11 cellular contexts compared by ENCODE assay signal in genomic region chr19:1245884-1246816, GRCh38. TPM values are rescaled to one million over a fixed set of nuclear protein-coding genes. Genes with fewer than 3 reads are reported as not detected.
DNase-seq lines count a peak whose midpoint lies in the region; ATAC-seq and TF ChIP-seq lines count a peak whose summit lies in the region.
"Had no signal": no experiment of that assay in that cellular context is flagged by ENCODE, and none has a peak within 500 bp of the region (broad histone marks: within the 10 kb centered on the region; RNA-seq: fewer than 3 reads in every experiment).

No MANE protein-coding gene starts in this region.

- H3K4me1 Mint-ChIP-seq in activated T-helper 2 cell treated with anti-CD3 and anti-CD28 coated beads, Interferon-gamma antibody, Interleukin-2, Interleukin-4, amounts not matched to agents 10 μg/mL and 5 μg/mL and 100 μg/mL, durations not matched to agents 14 hours and 24 hours and 36 hours (ENCODE audit: low read depth) = peaks cover 9% of the 10 kb centered on the region
- H3K4me1 Mint-ChIP-seq in MCF 10A (ENCODE audit: insufficient read depth, unreplicated experiment) = peaks cover 10% of the 10 kb centered on the region
- H3K4me1 Mint-ChIP-seq in stimulated activated memory B cell treated with anti-CD40 and anti-IgM and Interleukin-4, amounts not matched to agents 10 μg/mL and 1 μg/mL and 100 μg/mL, for 72 hours = peaks cover 35% of the 10 kb centered on the region

- H3K4me3 Mint-ChIP-seq in activated T-helper 2 cell treated with anti-CD3 and anti-CD28 coated beads, Interferon-gamma antibody, Interleukin-2, Interleukin-4, amounts not matched to agents 10 μg/mL and 5 μg/mL and 100 μg/mL, durations not matched to agents 14 hours and 24 hours and 36 hours (ENCODE audit: low read depth) = peak overlapping the region; percentile 21
- no peak overlapping the region for H3K4me3 Mint-ChIP-seq in MCF 10A (ENCODE audit: unreplicated experiment)
- H3K4me3 Mint-ChIP-seq in stimulated activated memory B cell treated with anti-CD40 and anti-IgM and Interleukin-4, amounts not matched to agents 10 μg/mL and 1 μg/mL and 100 μg/mL, for 72 hours = no peak overlapping the region

- CTCF ChIA-PET in MCF 10A (lab: Yijun Ruan, JAX) = interaction anchor here (0.6 to 4.7 kb wide), 5 partner anchors 12 to 691 kb away, joined by 3 to 144 read pairs (median 3); partner anchors contain the start of gene CIRBP

- H3K4me3 ChIP-seq in stomach = peak overlapping the region in 1 of 4 donors; percentile 84
- H3K4me3 ChIP-seq: GM12878 had no signal

- ATAC-seq in stimulated activated memory B cell treated with anti-CD40 and anti-IgM and Interleukin-4, amounts not matched to agents 10 μg/mL and 1 μg/mL and 100 μg/mL, for 72 hours = no peak
- ATAC-seq: GM12878 had no signal

- peak overlapping the region; percentile 13 to 100 (median 95) for H3K27ac ChIP-seq in stomach

- peaks cover 0 to 14% (median 7%) of the 10 kb centered on the region in 4 donors for H3K36me3 ChIP-seq in stomach

- TF ChIP-seq CTCF in stomach (IDR thresholded peaks at IDR 0.05) (no peak), MCF 10A (IDR thresholded peaks at IDR 0.05; ENCODE audit: unreplicated experiment) (no peak)

- intact Hi-C loops in activated T-helper 2 cell treated with anti-CD3 and anti-CD28 coated beads, Interferon-gamma antibody, Interleukin-2, Interleukin-4, amounts not matched to agents 10 μg/mL and 5 μg/mL and 100 μg/mL, durations not matched to agents 14 hours and 24 hours and 36 hours (cut with micrococcal nuclease) = loop anchor here (10.0 kb wide), 1 partner anchor 159 kb away; the partner anchor contains the start of genes DAZAP1 and GAMT
- intact Hi-C loops in stomach (cut with DNase I; ENCODE audit: low total_unique reads) = loop anchor here (2.0 kb wide), 1 partner anchor 21 kb away; no protein-coding TSS in a partner anchor
- intact Hi-C loops in MCF 10A (cut with micrococcal nuclease) = no loop called here

- no peaks in the 10 kb centered on the region for H3K9me3 Mint-ChIP-seq in activated T-helper 2 cell treated with anti-CD3 and anti-CD28 coated beads, Interferon-gamma antibody, Interleukin-2, Interleukin-4, amounts not matched to agents 10 μg/mL and 5 μg/mL and 100 μg/mL, durations not matched to agents 14 hours and 24 hours and 36 hours
- H3K9me3 Mint-ChIP-seq in MCF 10A (ENCODE audit: unreplicated experiment) = no peaks in the 10 kb centered on the region
- H3K9me3 Mint-ChIP-seq in stimulated activated memory B cell treated with anti-CD40 and anti-IgM and Interleukin-4, amounts not matched to agents 10 μg/mL and 1 μg/mL and 100 μg/mL, for 72 hours = no peaks in the 10 kb centered on the region

- DNase-seq in DMS53 (lab: John Stamatoyannopoulos, UW) (peak; percentile 38), DMS53 treated with DMSO at 0.1 percent for 48 hours (lab: John Stamatoyannopoulos, UW; ENCODE audit: unreplicated experiment) (no peak), left kidney (ENCODE audit: low read depth, low spot score) (peak; percentile 88), stomach (peak; percentile 69), dedifferentiated amniotic fluid mesenchymal stem cell (ENCODE audit: extremely low spot score) (no peak), MCF 10A (ENCODE audit: unreplicated experiment) (no peak)
- no peak for DNase-seq in activated T-helper 2 cell treated with anti-CD3 and anti-CD28 coated beads, Interferon-gamma antibody, Interleukin-2, Interleukin-4, amounts not matched to agents 10 μg/mL and 5 μg/mL and 100 μg/mL, durations not matched to agents 14 hours and 24 hours and 36 hours (ENCODE audit: low spot score)
- DNase-seq: foreskin melanocyte, NCI-H2171 treated with DMSO at 0.1 percent for 48 hours had no signal

- TF ChIP-seq EP300 in stomach (IDR thresholded peaks at IDR 0.05) = peak; percentile 80

- no peaks in the 10 kb centered on the region for H3K9me3 ChIP-seq in stomach

- BruUV-seq in MCF 10A (replicated peaks; lab: Mats Ljungman, UMichigan) = no TSS peak

- POLR2A ChIA-PET in MCF 10A (lab: Yijun Ruan, JAX) = interaction anchor here (0.6 to 8.2 kb wide), 3 partner anchors 21 to 143 kb away, joined by 3 to 240 read pairs (median 3); partner anchors contain the start of gene CIRBP

- WGBS in stomach, 5 donors = 50 to 63% (median 55%) methylated on average over 16 to 24 of the region's 24 CpGs

- peaks cover 10% of the 10 kb centered on the region for H3K36me3 Mint-ChIP-seq in activated T-helper 2 cell treated with anti-CD3 and anti-CD28 coated beads, Interferon-gamma antibody, Interleukin-2, Interleukin-4, amounts not matched to agents 10 μg/mL and 5 μg/mL and 100 μg/mL, durations not matched to agents 14 hours and 24 hours and 36 hours (ENCODE audit: low read depth)
- H3K36me3 Mint-ChIP-seq in MCF 10A (ENCODE audit: insufficient read depth, unreplicated experiment) = peaks cover 29% of the 10 kb centered on the region
- H3K36me3 Mint-ChIP-seq in stimulated activated memory B cell treated with anti-CD40 and anti-IgM and Interleukin-4, amounts not matched to agents 10 μg/mL and 1 μg/mL and 100 μg/mL, for 72 hours = peaks cover 2% of the 10 kb centered on the region

- peaks cover 58 to 69% (median 67%) of the 10 kb centered on the region in 4 donors for H3K4me1 ChIP-seq in stomach

- TF ChIP-seq POLR2A in stomach (IDR thresholded peaks at IDR 0.05) = no peak

- no peaks in the 10 kb centered on the region for H3K27me3 ChIP-seq in stomach

- H3K27me3 Mint-ChIP-seq in activated T-helper 2 cell treated with anti-CD3 and anti-CD28 coated beads, Interferon-gamma antibody, Interleukin-2, Interleukin-4, amounts not matched to agents 10 μg/mL and 5 μg/mL and 100 μg/mL, durations not matched to agents 14 hours and 24 hours and 36 hours (ENCODE audit: low read depth) = no peaks in the 10 kb centered on the region
- no peaks in the 10 kb centered on the region for H3K27me3 Mint-ChIP-seq in MCF 10A (ENCODE audit: insufficient read depth, unreplicated experiment)
- H3K27me3 Mint-ChIP-seq in stimulated activated memory B cell treated with anti-CD40 and anti-IgM and Interleukin-4, amounts not matched to agents 10 μg/mL and 1 μg/mL and 100 μg/mL, for 72 hours = no peaks in the 10 kb centered on the region

- H3K27ac Mint-ChIP-seq in activated T-helper 2 cell treated with anti-CD3 and anti-CD28 coated beads, Interferon-gamma antibody, Interleukin-2, Interleukin-4, amounts not matched to agents 10 μg/mL and 5 μg/mL and 100 μg/mL, durations not matched to agents 14 hours and 24 hours and 36 hours = peak overlapping the region; percentile 42
- H3K27ac Mint-ChIP-seq in MCF 10A (ENCODE audit: low read depth, unreplicated experiment) = no peak overlapping the region
- no peak overlapping the region for H3K27ac Mint-ChIP-seq in stimulated activated memory B cell treated with anti-CD40 and anti-IgM and Interleukin-4, amounts not matched to agents 10 μg/mL and 1 μg/mL and 100 μg/mL, for 72 hours

RNA-seq across cellular contexts. Expression of gene MIDN, which starts 2.2 kb away (rescaled TPM):
- 84.7 and 85.4 TPM in 2 replicates for total RNA-seq in activated T-helper 2 cell treated with anti-CD3 and anti-CD28 coated beads, Interferon-gamma antibody, Interleukin-2, Interleukin-4, amounts not matched to agents 10 μg/mL and 5 μg/mL and 100 μg/mL, durations not matched to agents 14 hours and 24 hours and 36 hours
- total RNA-seq in stomach (100 to 1,000 TPM in 1 of 5 donors, 10 to 100 TPM in 4; 31.6 to 118 (median 54.6) TPM), MCF 10A (2022) (73.6 and 96.9 TPM in 2 replicates)
- polyA plus RNA-seq in stomach = 10 to 100 TPM; 17.0 to 29.2 (median 21.0) TPM

RNA-seq across cellular contexts. Expression of gene ATP5F1D, which starts 4.6 kb away (rescaled TPM):
- total RNA-seq in activated T-helper 2 cell treated with anti-CD3 and anti-CD28 coated beads, Interferon-gamma antibody, Interleukin-2, Interleukin-4, amounts not matched to agents 10 μg/mL and 5 μg/mL and 100 μg/mL, durations not matched to agents 14 hours and 24 hours and 36 hours = 233 and 240 TPM in 2 replicates
- total RNA-seq in stomach = 100 to 1,000 TPM in 2 of 5 donors, 10 to 100 TPM in 3; 26.4 to 905 (median 37.9) TPM
- polyA plus RNA-seq in stomach = 100 to 1,000 TPM; 355 to 508 (median 358) TPM
- total RNA-seq in MCF 10A (2022) = 256 and 258 TPM in 2 replicates

RNA-seq across cellular contexts. Expression of gene CBARP, which starts 8.3 kb away (rescaled TPM):
- total RNA-seq in activated T-helper 2 cell treated with anti-CD3 and anti-CD28 coated beads, Interferon-gamma antibody, Interleukin-2, Interleukin-4, amounts not matched to agents 10 μg/mL and 5 μg/mL and 100 μg/mL, durations not matched to agents 14 hours and 24 hours and 36 hours = 3.5 and 3.7 TPM in 2 replicates
- total RNA-seq in stomach (1 to 10 TPM in 2 of 5 donors, not detected in 3; 1.3 to 8.9 TPM), MCF 10A (2022) (7.0 and 8.2 TPM in 2 replicates)
- under 1 TPM in 2 of 3 donors, not detected in 1; 0.19 to 0.28 TPM for polyA plus RNA-seq in stomach

RNA-seq across cellular contexts. Expression of gene CIRBP, which starts 23.0 kb away (rescaled TPM):
- total RNA-seq in activated T-helper 2 cell treated with anti-CD3 and anti-CD28 coated beads, Interferon-gamma antibody, Interleukin-2, Interleukin-4, amounts not matched to agents 10 μg/mL and 5 μg/mL and 100 μg/mL, durations not matched to agents 14 hours and 24 hours and 36 hours = 214 and 226 TPM in 2 replicates
- total RNA-seq in stomach = 100 to 1,000 TPM; 250 to 520 (median 327) TPM
- 100 to 1,000 TPM; 307 to 686 (median 385) TPM for polyA plus RNA-seq in stomach
- total RNA-seq in MCF 10A (2022) = 316 and 362 TPM in 2 replicates

RNA-seq across cellular contexts. Expression of gene FAM174C, which starts 29.2 kb away (rescaled TPM):
- total RNA-seq in activated T-helper 2 cell treated with anti-CD3 and anti-CD28 coated beads, Interferon-gamma antibody, Interleukin-2, Interleukin-4, amounts not matched to agents 10 μg/mL and 5 μg/mL and 100 μg/mL, durations not matched to agents 14 hours and 24 hours and 36 hours = 91.7 and 99.4 TPM in 2 replicates
- total RNA-seq in stomach (100 to 1,000 TPM in 2 of 5 donors, 10 to 100 TPM in 2, 1 to 10 TPM in 1; 6.2 to 240 (median 23.7) TPM), MCF 10A (2022) (71.0 and 85.2 TPM in 2 replicates)
- 100 to 1,000 TPM in 1 of 3 donors, 10 to 100 TPM in 2; 75.8 to 102 (median 80.3) TPM for polyA plus RNA-seq in stomach

Comparison
In these comparisons a context has a peak if more than half of its experiments do, and no peak if none do; other contexts are left out.
1. DNase-seq: peak in DMS53 (single experiment), left kidney (single experiment) and stomach (single experiment); none in DMS53 treated with DMSO at 0.1 percent for 48 hours (single experiment), activated T-helper 2 cell treated with anti-CD3 and anti-CD28 coated beads, Interferon-gamma antibody, Interleukin-2, Interleukin-4, amounts not matched to agents 10 μg/mL and 5 μg/mL and 100 μg/mL, durations not matched to agents 14 hours and 24 hours and 36 hours (single experiment), dedifferentiated amniotic fluid mesenchymal stem cell (single experiment) and MCF 10A (single experiment).